Comparison of ENCODE assay signal across 12 cellular contexts in genomic region chr17:58127846-58128245, GRCh38. TPM values are rescaled to one million over a fixed set of nuclear protein-coding genes. Genes with fewer than 3 reads are reported as not detected.
"Had no signal": no experiment of that assay in that cellular context is flagged by ENCODE, and none has a peak within 500 bp of the region (broad histone marks: within the 10 kb centered on the region; RNA-seq: fewer than 3 reads in every experiment).

No MANE protein-coding gene starts in this region.

- H3K4me3 ChIP-seq: GM23248, GM23338, HAP-1 had no signal

- H3K4me2 ChIP-seq: GM23338 had no signal

- DNase-seq: GM23248, GOT3, H7, H9, HCEC 1CT, HFFc6 had no signal

- FAIRE-seq: H1, H54 had no signal

- H3K9ac ChIP-seq: GM23248 had no signal

- H3K36me3 ChIP-seq: HAP-1 had no signal

- H3K27ac Mint-ChIP-seq: GM23338, H9, HFFc6 had no signal

- H3K4me1 Mint-ChIP-seq: GM23338, H9 had no signal

- H2AFZ ChIP-seq: GM23248, GM23338 had no signal

- H3K9me3 Mint-ChIP-seq: GM23338, H9, HFFc6 had no signal

- H3K9me3 ChIP-seq: HAP-1 had no signal

- H3K4me3 Mint-ChIP-seq: GM23338, H9, HFFc6 had no signal

- ATAC-seq: GM23338, HCT116 had no signal

- H3K4me1 ChIP-seq: HAP-1 had no signal

- H3K27ac ChIP-seq: GM23248 had no signal

RNA-seq across cellular contexts. Expression of gene OR4D1, which starts 20.3 kb away (rescaled TPM):
- total RNA-seq: GM23248, HFFc6 had no signal
- polyA plus RNA-seq: GM23248 had no signal

RNA-seq across cellular contexts. Expression of gene OR4D2, which starts 38.9 kb away (rescaled TPM):
- total RNA-seq: GM23248, GM23338, H1, H4, H7, H9, HFFc6 had no signal
- polyA plus RNA-seq: GM23248, GM23338, H1 had no signal
